23 cellular contexts compared by ENCODE assay signal in the genomic region with DNA sequence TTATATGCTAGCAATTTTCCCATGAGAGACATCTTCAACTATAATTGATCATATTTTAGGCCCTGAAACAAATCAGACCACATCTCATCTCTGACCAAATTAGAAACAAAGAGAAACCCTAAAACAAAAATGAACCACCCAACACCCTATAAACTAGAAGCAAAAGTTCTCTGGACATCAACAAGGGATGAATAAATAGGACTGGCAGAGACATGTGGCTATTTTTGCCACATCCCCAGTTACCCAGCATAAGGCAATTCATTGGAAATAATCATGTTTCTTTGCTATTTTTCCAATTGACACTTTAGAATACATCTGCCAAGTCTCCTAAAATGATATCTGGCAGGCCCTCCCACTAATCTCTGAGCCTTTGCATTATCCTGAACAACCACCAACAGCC. TPM values are rescaled to one million over a fixed set of nuclear protein-coding genes. Genes with fewer than 3 reads are reported as not detected.
"Had no signal": no experiment of that assay in that cellular context is flagged by ENCODE, and none has a peak within 500 bp of the region (broad histone marks: within the 10 kb centered on the region; RNA-seq: fewer than 3 reads in every experiment).

No MANE protein-coding gene starts in this region.

- H3K4me3 ChIP-seq: ovary, psoas muscle, right lobe of liver, SK-N-MC, smooth muscle cell, stomach, thyroid gland had no signal

- H3K27ac Mint-ChIP-seq: activated CD4-positive, alpha-beta T cell treated with anti-CD3 and anti-CD28 coated beads, Interleukin-2, amount 10 ng/mL, durations not matched to agents 24 days and 14 days; activated CD8-positive, alpha-beta T cell treated with anti-CD3 and anti-CD28 coated beads for 36 hours; endodermal cell; naive thymus-derived CD8-positive, alpha-beta T cell; T-cell had no signal

- H3K27ac ChIP-seq: epithelial cell of prostate, foreskin keratinocyte, ovary, psoas muscle, right lobe of liver, SK-N-MC, thyroid gland had no signal

- H3K4me3 Mint-ChIP-seq: activated CD4-positive, alpha-beta T cell treated with anti-CD3 and anti-CD28 coated beads, Interleukin-2, amount 10 ng/mL, durations not matched to agents 24 days and 14 days; activated CD8-positive, alpha-beta T cell treated with anti-CD3 and anti-CD28 coated beads for 36 hours; endodermal cell; naive thymus-derived CD8-positive, alpha-beta T cell; T-cell had no signal

- H3K4me1 ChIP-seq: right lobe of liver, thyroid gland had no signal

- H3K27me3 Mint-ChIP-seq: activated CD4-positive, alpha-beta T cell treated with anti-CD3 and anti-CD28 coated beads, Interleukin-2, amount 10 ng/mL, durations not matched to agents 24 days and 14 days; activated CD8-positive, alpha-beta T cell treated with anti-CD3 and anti-CD28 coated beads for 36 hours; naive thymus-derived CD8-positive, alpha-beta T cell; T-cell had no signal

- ATAC-seq: activated CD8-positive, alpha-beta T cell treated with anti-CD3 and anti-CD28 coated beads for 36 hours; foreskin keratinocyte; naive thymus-derived CD8-positive, alpha-beta T cell; right lobe of liver; T-cell had no signal

- H3K36me3 Mint-ChIP-seq: T-cell had no signal

- H3K27me3 ChIP-seq: foreskin keratinocyte, ovary, right lobe of liver, stomach, thyroid gland had no signal

- H3K9me3 Mint-ChIP-seq: activated CD8-positive, alpha-beta T cell treated with anti-CD3 and anti-CD28 coated beads for 36 hours; endodermal cell; naive thymus-derived CD8-positive, alpha-beta T cell; T-cell had no signal

- DNase-seq: activated CD4-positive, alpha-beta T cell treated with anti-CD3 and anti-CD28 coated beads, Interleukin-2, amount 10 ng/mL, durations not matched to agents 24 days and 14 days; activated CD4-positive, CD25-positive, alpha-beta regulatory T cell; activated CD8-positive, alpha-beta T cell treated with anti-CD3 and anti-CD28 coated beads for 36 hours; activated naive CD4-positive, alpha-beta T cell treated with anti-CD3 and anti-CD28 coated beads, Interleukin-2, amount 50 U/mL, for 16 hours; activated T-cell treated with anti-CD3 and anti-CD28 coated beads, Interleukin-2, amount 50 U/mL, for 1 hour; endodermal cell; foreskin keratinocyte; kidney; mesenchymal stem cell; naive thymus-derived CD8-positive, alpha-beta T cell; ovary; psoas muscle; right lobe of liver; stimulated activated CD4-positive, alpha-beta T cell treated with anti-CD3 and anti-CD28 coated beads, Interleukin-4, amount 100 ng/mL, for 1 hour; stomach; T-cell; thyroid gland had no signal

- H3K36me3 ChIP-seq: ovary, right lobe of liver, stomach, thyroid gland had no signal

- H3K9me3 ChIP-seq: ovary, psoas muscle, right lobe of liver, stomach, thyroid gland had no signal

RNA-seq across cellular contexts. Expression of a gene that starts 53.4 kb away (rescaled TPM):
- total RNA-seq: activated CD4-positive, alpha-beta T cell treated with anti-CD3 and anti-CD28 coated beads, Interleukin-2, amount 10 ng/mL, durations not matched to agents 24 days and 14 days; activated CD8-positive, alpha-beta T cell treated with anti-CD3 and anti-CD28 coated beads for 36 hours; astrocyte; bronchial epithelial cell; endodermal cell; foreskin keratinocyte; naive thymus-derived CD8-positive, alpha-beta T cell; psoas muscle; right lobe of liver; smooth muscle cell; T-cell had no signal
- polyA plus RNA-seq: adipose tissue; naive thymus-derived CD8-positive, alpha-beta T cell; psoas muscle; smooth muscle cell; stomach had no signal
